ENCODE assay signal across 12 cellular contexts in the genomic region with DNA sequence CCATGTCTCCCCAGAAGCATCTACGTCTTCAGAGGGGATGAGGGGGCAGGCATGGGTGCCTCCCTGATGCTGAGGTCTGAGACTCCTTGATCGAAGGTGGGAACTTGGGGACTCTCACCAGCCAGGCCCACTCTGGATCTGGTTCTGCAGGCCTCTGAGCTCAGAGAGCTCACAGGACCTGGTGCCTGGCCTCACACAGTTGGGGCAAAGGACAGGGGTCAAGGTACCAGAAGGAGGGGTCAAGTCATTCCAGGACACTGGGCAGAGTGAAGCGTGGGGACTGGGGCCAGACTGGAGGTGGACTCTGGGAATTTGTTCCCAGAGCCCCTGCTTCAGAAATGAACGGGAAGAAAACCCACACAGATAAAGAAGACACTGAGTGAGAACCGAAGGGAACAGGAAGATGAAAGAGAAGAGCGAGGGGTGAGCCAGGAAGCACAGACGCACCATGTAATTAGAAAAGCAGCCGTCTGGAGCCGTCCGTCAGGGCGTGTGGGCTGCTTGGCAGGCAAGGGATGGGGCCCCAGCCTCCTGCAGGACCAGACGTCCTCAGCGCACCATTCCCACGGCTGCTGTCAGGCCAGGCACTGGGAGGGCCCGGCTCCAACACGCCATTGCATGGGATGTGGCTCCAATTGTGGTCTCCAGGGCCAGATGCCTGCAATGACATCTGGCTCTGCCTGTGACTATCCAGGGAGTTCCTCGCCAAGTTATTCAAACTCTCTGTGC. TPM values are rescaled to one million over a fixed set of nuclear protein-coding genes. Genes with fewer than 3 reads are reported as not detected.
A peak's percentile ranks its signal among the peaks of the same experiment; 100 is the strongest.
DNase-seq lines count a peak whose midpoint lies in the region; FAIRE-seq and TF ChIP-seq lines count a peak whose summit lies in the region.
"Had no signal": no experiment of that assay in that cellular context is flagged by ENCODE, and none has a peak within 500 bp of the region (broad histone marks: within the 10 kb centered on the region; RNA-seq: fewer than 3 reads in every experiment).

No MANE protein-coding gene starts in this region.

- TF ChIP-seq CTCF in fibroblast of lung (conservative IDR thresholded peaks at IDR 0.05 in 1 of 2, IDR thresholded peaks at IDR 0.05 in 1 of 2; ENCODE audit: low read depth in 1 of 2, low read length in 2 of 2) (no peak), mesothelial cell of epicardium (IDR thresholded peaks at IDR 0.05; ENCODE audit: unreplicated experiment) (no peak), testis (IDR thresholded peaks at IDR 0.05) (no peak), mammary epithelial cell (conservative IDR thresholded peaks at IDR 0.05 in 1 of 2, IDR thresholded peaks at IDR 0.05 in 1 of 2; ENCODE audit: extremely low read depth in 1 of 2, insufficient read depth in 1 of 2, low read depth in 1 of 2, low read length in 2 of 2) (no peak)

- H3K27me3 ChIP-seq in fibroblast of lung (ENCODE audit: control insufficient read depth, insufficient read depth, low read length): no peaks in the 10 kb centered on the region
- H3K27me3 ChIP-seq in testis: no peaks in the 10 kb centered on the region
- no peaks in the 10 kb centered on the region for H3K27me3 ChIP-seq in mammary epithelial cell (ENCODE audit: insufficient read depth, low read length)
- H3K27me3 ChIP-seq: ovary, transverse colon had no signal

- H4K20me1 ChIP-seq in fibroblast of lung (ENCODE audit: control insufficient read depth, extremely low read depth, insufficient read depth, low read length) (no peaks in the 10 kb centered on the region), mammary epithelial cell (ENCODE audit: insufficient read depth, low read length) (no peaks in the 10 kb centered on the region)

- peaks cover 17% of the 10 kb centered on the region for H3K79me2 ChIP-seq in fibroblast of lung (ENCODE audit: control insufficient read depth, insufficient read depth, low read length)
- H3K79me2 ChIP-seq in mammary epithelial cell (ENCODE audit: insufficient read depth, low read length): no peaks in the 10 kb centered on the region

- H3K36me3 ChIP-seq in fibroblast of lung (ENCODE audit: control insufficient read depth, insufficient read depth, low read length) (peaks cover 1% of the 10 kb centered on the region), testis (ENCODE audit: low read depth, missing control alignments) (no peaks in the 10 kb centered on the region), mammary epithelial cell (ENCODE audit: insufficient read depth, low read length) (no peaks in the 10 kb centered on the region)
- H3K36me3 ChIP-seq: ovary, transverse colon had no signal

- H3K4me3 Mint-ChIP-seq in mesothelial cell of epicardium: peak overlapping the region; percentile 2

- CTCF ChIA-PET in mammary epithelial cell (lab: Charles Lee; ENCODE audit: low non-redundant PET): no interaction called here

- H3K4me3 ChIP-seq in fibroblast of lung (replicated peaks in 1 of 4; ENCODE audit: control extremely low read depth in 1 of 4, insufficient read depth in 1 of 4, low read depth in 3 of 4, low read length in 4 of 4) (no peak overlapping the region), testis (no peak overlapping the region), mammary epithelial cell (replicated peaks in 1 of 3; ENCODE audit: insufficient read depth in 1 of 3, low read depth in 2 of 3, low read length in 3 of 3) (no peak overlapping the region)
- H3K4me3 ChIP-seq: ovary, transverse colon had no signal

- FAIRE-seq in urothelium cell line (lab: Jason Lieb, UNC): no peak
- FAIRE-seq: D721Med had no signal

- H3K36me3 Mint-ChIP-seq in mesothelial cell of epicardium: peaks cover 6% of the 10 kb centered on the region

- intact Hi-C loops in testis (cut with DNase I; ENCODE audit: low total_unique reads) (no loop called here), mammary epithelial cell (cut with micrococcal nuclease) (no loop called here)

- H3K27ac Mint-ChIP-seq in mesothelial cell of epicardium: peak overlapping the region; percentile 87

- H3K4me1 ChIP-seq in fibroblast of lung (ENCODE audit: control insufficient read depth, extremely low read depth, insufficient read depth, low read length) (peaks cover 47% of the 10 kb centered on the region), testis (no peaks in the 10 kb centered on the region), mammary epithelial cell (ENCODE audit: insufficient read depth, low read length) (peaks cover 11% of the 10 kb centered on the region)

- H3K9ac ChIP-seq in fibroblast of lung (ENCODE audit: insufficient read depth, low read length) (no peak overlapping the region), mammary epithelial cell (ENCODE audit: insufficient read depth, low read length) (no peak overlapping the region)

- H3K27me3 Mint-ChIP-seq in mesothelial cell of epicardium (ENCODE audit: low read depth): no peaks in the 10 kb centered on the region

- no peak overlapping the region for H3K4me2 ChIP-seq in fibroblast of lung (ENCODE audit: extremely low read depth, insufficient read depth, low read length)
- H3K4me2 ChIP-seq in mammary epithelial cell (ENCODE audit: insufficient read depth, low read depth, low read length): no peak overlapping the region

- no peak for TF ChIP-seq POLR2A in testis (IDR thresholded peaks at IDR 0.05)

- dilution Hi-C loops in mammary epithelial cell (cut with HindIII; ENCODE audit: low sequenced_read_pairs): no loop called here

- H3K9me3 ChIP-seq in fibroblast of lung (ENCODE audit: control insufficient read depth, insufficient read depth, low read depth, low read length) (no peaks in the 10 kb centered on the region), testis (no peaks in the 10 kb centered on the region), mammary epithelial cell (replicated peaks; ENCODE audit: insufficient read depth, low read length) (no peaks in the 10 kb centered on the region)
- H3K9me3 ChIP-seq: ovary, transverse colon had no signal

- peak; percentile 87 for DNase-seq in RPMI7951 (ENCODE audit: low read depth)
- DNase-seq in fibroblast of lung (ENCODE audit: low read depth in 2 of 2): peak; percentile 68 to 73
- DNase-seq in mesothelial cell of epicardium (ENCODE audit: low spot score in 2 of 2, unreplicated experiment in 2 of 2): no peak
- DNase-seq in testis: no peak
- DNase-seq in 8988T: no peak
- no peak for DNase-seq in urothelium cell line (ENCODE audit: low spot score)
- DNase-seq in amygdala (lab: John Stamatoyannopoulos, UW): no peak
- no peak for DNase-seq in mammary epithelial cell
- DNase-seq: activated CD4-positive, CD25-positive, alpha-beta regulatory T cell treated with anti-CD3 and anti-CD28 coated beads, Interleukin-2, amount 50 U/mL, for 72 hours; transverse colon had no signal

- no TSS peak for BruUV-seq in mammary epithelial cell (replicated peaks; lab: Mats Ljungman, UMichigan)

- peaks cover 4% of the 10 kb centered on the region for H3K9me3 Mint-ChIP-seq in mesothelial cell of epicardium

- H3K27ac ChIP-seq in fibroblast of lung (ENCODE audit: insufficient read depth, low read length) (peak overlapping the region; percentile 95), testis (peak overlapping the region; percentile 89), mammary epithelial cell (ENCODE audit: insufficient read depth, low read depth, low read length) (no peak overlapping the region)
- H3K27ac ChIP-seq: transverse colon had no signal

- H3K4me1 Mint-ChIP-seq in mesothelial cell of epicardium: peaks cover 41% of the 10 kb centered on the region

- in situ Hi-C loops in mammary epithelial cell (cut with MboI; ENCODE audit: low sequenced_read_pairs in 2 of 2): no loop called here

- no peak overlapping the region for H2AFZ ChIP-seq in fibroblast of lung (ENCODE audit: low read length)
- H2AFZ ChIP-seq in mammary epithelial cell (ENCODE audit: low read depth, low read length): no peak overlapping the region

- WGBS in testis, 2 donors: 43 to 44% methylated on average over 12 to 17 of the region's 17 CpGs
- 66% methylated on average over 14 of the region's 17 CpGs for WGBS in mammary epithelial cell (ENCODE audit: low coverage, missing lambda C conversion rate)

RNA-seq across cellular contexts. Expression of a gene that starts 47.7 kb away (rescaled TPM):
- total RNA-seq in RPMI7951 (2014; rRNA removed; shearing (Covaris generic)): 21.0 and 24.6 TPM in 2 replicates
- total RNA-seq in fibroblast of lung: 40.3 and 44.4 TPM in 2 replicates
- 30.2 and 33.2 TPM in 2 replicates for polyA plus RNA-seq in fibroblast of lung
- polyA plus RNA-seq in fibroblast of lung (2012): 45.0 and 51.9 TPM in 2 replicates
- 92.5 and 96.5 TPM in 2 replicates for polyA minus RNA-seq in fibroblast of lung (ENCODE audit: low replicate concordance)
- 31.8 to 34.0 TPM (median 33.2 TPM) in 3 replicates for total RNA-seq in mesothelial cell of epicardium
- total RNA-seq in testis: 10 to 100 TPM; 31.3 to 38.6 TPM
- 27.7 TPM for polyA plus RNA-seq in testis (ENCODE audit: insufficient read depth, low read depth, low replicate concordance)
- total RNA-seq in mammary epithelial cell: 1 to 10 TPM; 3.1 to 7.3 TPM
- polyA plus RNA-seq in mammary epithelial cell: 1.6 TPM
- 1.2 TPM for polyA minus RNA-seq in mammary epithelial cell

RNA-seq across cellular contexts. Expression of a gene that starts 50.5 kb away (rescaled TPM):
- 19.1 and 23.0 TPM in 2 replicates for total RNA-seq in RPMI7951 (2014; rRNA removed; shearing (Covaris generic))
- total RNA-seq in fibroblast of lung (18.2 and 18.7 TPM in 2 replicates), mesothelial cell of epicardium (35.1 to 37.3 TPM (median 36.3 TPM) in 3 replicates), testis (100 to 1,000 TPM in 1 of 2 donors, 10 to 100 TPM in 1; 82.1 to 106 TPM), mammary epithelial cell (10 to 100 TPM; 32.0 to 78.1 TPM)
- polyA plus RNA-seq in fibroblast of lung (63.0 and 82.2 TPM in 2 replicates), testis (ENCODE audit: insufficient read depth, low read depth, low replicate concordance) (80.1 TPM), mammary epithelial cell (136 TPM)
- 53.2 and 71.9 TPM in 2 replicates for polyA plus RNA-seq in fibroblast of lung (2012)
- polyA minus RNA-seq in fibroblast of lung (ENCODE audit: low replicate concordance) (137 and 359 TPM in 2 replicates), mammary epithelial cell (94.0 TPM)

Comparison
In these comparisons a context has a peak if more than half of its experiments do, and no peak if none do; other contexts are left out.
1. DNase-seq: peak in RPMI7951 (single experiment) and fibroblast of lung (2 of 2); none in mesothelial cell of epicardium (0 of 2), testis (single experiment), 8988T (single experiment), urothelium cell line (single experiment), amygdala (0 of 56) and mammary epithelial cell (single experiment).